ENCODE assay signal across 9 cellular contexts in the genomic region with DNA sequence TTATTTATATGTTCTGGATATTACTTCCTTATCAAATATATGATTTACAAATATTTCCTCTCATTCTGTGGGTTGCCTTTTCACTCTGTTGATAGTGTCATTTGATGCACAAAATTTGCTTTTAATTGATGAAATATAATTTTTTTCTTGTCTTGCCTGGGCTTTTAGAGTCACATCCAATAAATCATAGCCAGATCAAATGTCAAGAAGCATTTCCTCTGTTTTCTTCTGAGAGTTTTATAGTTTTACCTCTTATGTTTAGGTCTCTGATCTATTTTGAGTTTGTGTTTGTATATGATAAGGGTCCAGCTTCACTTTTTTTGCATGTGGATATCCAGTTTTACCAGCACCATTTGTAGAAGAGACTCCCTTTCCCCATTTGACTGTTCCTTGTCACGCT.
"Had no signal": no experiment of that assay in that cellular context is flagged by ENCODE, and none has a peak within 500 bp of the region (broad histone marks: within the 10 kb centered on the region; RNA-seq: fewer than 3 reads in every experiment).

No MANE protein-coding gene starts in this region.

- DNase-seq: GM23248, H9, HCEC 1CT, HFFc6, IMR-90, KBM-7 had no signal

- H3K9ac ChIP-seq: GM23248 had no signal

- FAIRE-seq: H1, H54, HTR-8/SVneo had no signal

- H3K27ac ChIP-seq: GM23248 had no signal

- H3K4me3 ChIP-seq: GM23248 had no signal
